Comparison of ENCODE assay signal across 8 cellular contexts in genomic region chrX:38175140-38175539, GRCh38.
DNase-seq lines count a peak whose midpoint lies in the region; ATAC-seq and TF ChIP-seq lines count a peak whose summit lies in the region.

No MANE protein-coding gene starts in this region.

- no peak overlapping the region for H3K27ac ChIP-seq in VCaP

- TF ChIP-seq CTCF in VCaP (conservative IDR thresholded peaks at IDR 0.05), result peak; percentile 86

- no peak for ATAC-seq in GM18870 (IDR thresholded peaks at IDR 0.05; ENCODE audit: unreplicated experiment)

- DNase-seq in NCI-H2196 (lab: John Stamatoyannopoulos, UW; ENCODE audit: unreplicated experiment) (peak; percentile 31), NCI-H2196 treated with DMSO at 0.1 percent for 48 hours (lab: John Stamatoyannopoulos, UW; ENCODE audit: unreplicated experiment) (no peak), NAMALWA (ENCODE audit: low spot score) (peak; percentile 39), kidney tubule cell (ENCODE audit: low spot score) (peak; percentile 70), GM03348 (ENCODE audit: low spot score) (no peak)
- DNase-seq in activated effector memory CD4-positive, alpha-beta T cell treated with anti-CD3 and anti-CD28 coated beads, Interleukin-2, amount 50 U/mL, for 16 hours, result no peak

Comparison
In these comparisons a context has a peak if more than half of its experiments do, and no peak if none do; other contexts are left out.
1. DNase-seq: peak in NCI-H2196 (single experiment), NAMALWA (single experiment) and kidney tubule cell (single experiment); none in NCI-H2196 treated with DMSO at 0.1 percent for 48 hours (single experiment), GM03348 (single experiment) and activated effector memory CD4-positive, alpha-beta T cell treated with anti-CD3 and anti-CD28 coated beads, Interleukin-2, amount 50 U/mL, for 16 hours (single experiment).